ENCODE assay signal across 17 cellular contexts in genomic region chr18:67367540-67367939, GRCh38.
"Had no signal": no experiment of that assay in that cellular context is flagged by ENCODE, and none has a peak within 500 bp of the region (broad histone marks: within the 10 kb centered on the region; RNA-seq: fewer than 3 reads in every experiment).

No MANE protein-coding gene starts in this region.

- H3K9me3 ChIP-seq: heart left ventricle, prostate gland, upper lobe of left lung had no signal

- H3K27ac ChIP-seq: brain microvascular endothelial cell, heart left ventricle, prostate gland, upper lobe of left lung had no signal

- FAIRE-seq: islet of Langerhans had no signal

- DNase-seq: activated CD4-positive, alpha-beta T cell treated with anti-CD3 and anti-CD28 coated beads, Interleukin-2, amount 50 U/mL, for 1 hour; activated CD8-positive, alpha-beta memory T cell treated with anti-CD3 and anti-CD28 coated beads for 24 hours; activated naive CD8-positive, alpha-beta T cell treated with anti-CD3 and anti-CD28 coated beads for 36 hours; brain microvascular endothelial cell; cerebellar nuclear complex; effector CD8-positive, alpha-beta T cell; heart left ventricle; right cardiac atrium; small intestine; stimulated activated CD4-positive, alpha-beta T cell treated with anti-CD3 and anti-CD28 coated beads, Interleukin-4, amount 100 ng/mL, for 4 hours; stimulated activated CD8-positive, alpha-beta memory T cell treated with anti-CD3 and anti-CD28 coated beads, Interleukin-4, amount 100 ng/mL, for 48 hours; stimulated activated naive CD8-positive, alpha-beta T cell treated with anti-CD3 and anti-CD28 coated beads, Interleukin-15, amount 100 ng/mL, for 72 hours; upper lobe of left lung had no signal

- H3K27me3 ChIP-seq: brain microvascular endothelial cell, heart left ventricle, upper lobe of left lung had no signal

- H3K4me3 ChIP-seq: heart left ventricle, lung, prostate gland, upper lobe of left lung had no signal

- H3K36me3 ChIP-seq: brain microvascular endothelial cell, heart left ventricle, prostate gland, upper lobe of left lung had no signal

- H3K4me1 ChIP-seq: heart left ventricle, prostate gland, upper lobe of left lung had no signal

- ATAC-seq: activated CD4-positive, CD25-positive, alpha-beta regulatory T cell treated with anti-CD3 and anti-CD28 coated beads, Interleukin-2, amount 50 U/mL, for 24 hours; heart left ventricle; right cardiac atrium; stimulated activated naive CD8-positive, alpha-beta T cell treated with anti-CD3 and anti-CD28 coated beads, Interleukin-15, amount 100 ng/mL, for 72 hours had no signal
